9 cellular contexts compared by ENCODE assay signal in genomic region chr1:153022340-153022739, GRCh38. TPM values are rescaled to one million over a fixed set of nuclear protein-coding genes. Genes with fewer than 3 reads are reported as not detected.
"Had no signal": no experiment of that assay in that cellular context is flagged by ENCODE, and none has a peak within 500 bp of the region (broad histone marks: within the 10 kb centered on the region; RNA-seq: fewer than 3 reads in every experiment).

No MANE protein-coding gene starts in this region.

RNA-seq across cellular contexts. Expression of gene SPRR1B, which starts 8.7 kb away (rescaled TPM):
- total RNA-seq: activated CD8-positive, alpha-beta T cell treated with anti-CD3 and anti-CD28 coated beads, Interleukin-2, amount 10 ng/mL, durations not matched to agents 7 days and 5 days; activated naive CD8-positive, alpha-beta T cell treated with anti-CD3 and anti-CD28 coated beads, Interleukin-2, amount 10 ng/mL, durations not matched to agents 7 days and 5 days; cardiac septum; Peyer's patch; SK-MEL-5; T-helper 17 cell; WTC11 had no signal
- polyA plus RNA-seq: IgD-negative memory B cell had no signal

RNA-seq across cellular contexts. Expression of gene SPRR2D, which starts 18.6 kb away (rescaled TPM):
- total RNA-seq: activated CD8-positive, alpha-beta T cell treated with anti-CD3 and anti-CD28 coated beads, Interleukin-2, amount 10 ng/mL, durations not matched to agents 7 days and 5 days; activated naive CD8-positive, alpha-beta T cell treated with anti-CD3 and anti-CD28 coated beads, Interleukin-2, amount 10 ng/mL, durations not matched to agents 7 days and 5 days; adrenal gland; cardiac septum; Peyer's patch; T-helper 17 cell; WTC11 had no signal
- polyA plus RNA-seq: IgD-negative memory B cell had no signal

RNA-seq across cellular contexts. Expression of gene SPRR3, which starts 20.8 kb away (rescaled TPM):
- total RNA-seq: activated CD8-positive, alpha-beta T cell treated with anti-CD3 and anti-CD28 coated beads, Interleukin-2, amount 10 ng/mL, durations not matched to agents 7 days and 5 days; activated naive CD8-positive, alpha-beta T cell treated with anti-CD3 and anti-CD28 coated beads, Interleukin-2, amount 10 ng/mL, durations not matched to agents 7 days and 5 days; cardiac septum; SK-MEL-5; T-helper 17 cell; WTC11 had no signal
- polyA plus RNA-seq: IgD-negative memory B cell had no signal

RNA-seq across cellular contexts. Expression of gene SPRR2A, which starts 35.0 kb away (rescaled TPM):
- total RNA-seq: activated CD8-positive, alpha-beta T cell treated with anti-CD3 and anti-CD28 coated beads, Interleukin-2, amount 10 ng/mL, durations not matched to agents 7 days and 5 days; activated naive CD8-positive, alpha-beta T cell treated with anti-CD3 and anti-CD28 coated beads, Interleukin-2, amount 10 ng/mL, durations not matched to agents 7 days and 5 days; adrenal gland; cardiac septum; Peyer's patch; SK-MEL-5; T-helper 17 cell; WTC11 had no signal
- polyA plus RNA-seq: IgD-negative memory B cell had no signal

RNA-seq across cellular contexts. Expression of gene SPRR1A, which starts 38.5 kb away (rescaled TPM):
- total RNA-seq: activated CD8-positive, alpha-beta T cell treated with anti-CD3 and anti-CD28 coated beads, Interleukin-2, amount 10 ng/mL, durations not matched to agents 7 days and 5 days; activated naive CD8-positive, alpha-beta T cell treated with anti-CD3 and anti-CD28 coated beads, Interleukin-2, amount 10 ng/mL, durations not matched to agents 7 days and 5 days; adrenal gland; cardiac septum; Peyer's patch; SK-MEL-5; T-helper 17 cell; WTC11 had no signal
- polyA plus RNA-seq: adrenal gland, IgD-negative memory B cell had no signal
